1 cellular context compared by ENCODE assay signal in genomic region chr16:87853411-87854052, GRCh38.
TF ChIP-seq lines count a peak whose summit lies in the region.

No MANE protein-coding gene starts in this region.

TF ChIP-seq in HepG2, 621 proteins besides CTCF, POLR2A, EP300 and RAD21 (continued from another document and continues in another):
- TF ChIP-seq NFKB2 (CRISPR knock-in tag; IDR thresholded peaks at IDR 0.05; ENCODE audit: borderline replicate concordance) (peak; percentile 76; the same call in 1 of the 2 replicates), ATF7 (IDR thresholded peaks at IDR 0.05) (peak; percentile 66), ATF7 (CRISPR knock-in tag; IDR thresholded peaks at IDR 0.05) (peak; percentile 77; the same call in 1 of the 2 replicates), SMAD9 (CRISPR knock-in tag; IDR thresholded peaks at IDR 0.05) (no peak), ZNF232 (CRISPR knock-in tag; IDR thresholded peaks at IDR 0.05; ENCODE audit: borderline replicate concordance) (no peak), CREB3 (CRISPR knock-in tag; IDR thresholded peaks at IDR 0.05) (no peak), ZBTB42 (CRISPR knock-in tag; IDR thresholded peaks at IDR 0.05) (no peak; the same call in 1 of the 2 replicates), HDAC2 (CRISPR knock-in tag; IDR thresholded peaks at IDR 0.05) (peak; percentile 75), ZNF557 (CRISPR knock-in tag; IDR thresholded peaks at IDR 0.05) (no peak), ZFP36 (IDR thresholded peaks at IDR 0.05; ENCODE audit: borderline replicate concordance, low read depth, low read length, partially characterized antibody) (no peak), TRIM22 (IDR thresholded peaks at IDR 0.05) (no peak), ZMAT5 (CRISPR knock-in tag; IDR thresholded peaks at IDR 0.05; ENCODE audit: borderline replicate concordance, low read depth) (no peak), ZNF225 (CRISPR knock-in tag; IDR thresholded peaks at IDR 0.05) (peak; percentile 80; the same call in 1 of the 2 replicates), THAP9 (CRISPR knock-in tag; IDR thresholded peaks at IDR 0.05; ENCODE audit: borderline replicate concordance) (peak; percentile 57; the same call in 1 of the 2 replicates), ZNF766 (CRISPR knock-in tag; IDR thresholded peaks at IDR 0.05; ENCODE audit: borderline replicate concordance) (no peak; the same call in 1 of the 2 replicates), ARNTL (CRISPR knock-in tag; IDR thresholded peaks at IDR 0.05) (peak; percentile 68; the same call in 1 of the 2 replicates), RBM39 (IDR thresholded peaks at IDR 0.05; ENCODE audit: low read depth, low read length, poor library complexity, severe bottlenecking) (peak; percentile 85), CREB1 (IDR thresholded peaks at IDR 0.05) (peak; percentile 81), CREB1 (CRISPR knock-in tag; IDR thresholded peaks at IDR 0.05) (no peak; the same call in 1 of the 2 replicates), TSC22D2 (CRISPR knock-in tag; IDR thresholded peaks at IDR 0.05; ENCODE audit: borderline replicate concordance) (peak; percentile 70; the same call in 1 of the 2 replicates), SYNCRIP (IDR thresholded peaks at IDR 0.05; ENCODE audit: insufficient read depth, low read depth, low read length) (no peak), ZC3H13 (CRISPR knock-in tag; IDR thresholded peaks at IDR 0.05) (no peak), CHD2 (IDR thresholded peaks at IDR 0.05; ENCODE audit: low read depth, low read length) (no peak), XBP1 (CRISPR knock-in tag; IDR thresholded peaks at IDR 0.05) (no peak), GABPA (IDR thresholded peaks at IDR 0.05; ENCODE audit: low read depth, low read length) (no peak), GABPA (CRISPR knock-in tag; IDR thresholded peaks at IDR 0.05; ENCODE audit: low read depth) (no peak), LRRFIP1 (CRISPR knock-in tag; conservative IDR thresholded peaks at IDR 0.05) (no peak), ZNF777 (CRISPR knock-in tag; IDR thresholded peaks at IDR 0.05) (peak; percentile 75), PAX8 (CRISPR knock-in tag; IDR thresholded peaks at IDR 0.05; ENCODE audit: borderline replicate concordance) (peak; percentile 66; the same call in 1 of the 2 replicates), TAF1 (CRISPR knock-in tag; IDR thresholded peaks at IDR 0.05) (peak; percentile 70; the same call in 1 of the 2 replicates), MYNN (CRISPR knock-in tag; IDR thresholded peaks at IDR 0.05; ENCODE audit: low read depth) (no peak), ZNF275 (CRISPR knock-in tag; IDR thresholded peaks at IDR 0.05; ENCODE audit: borderline replicate concordance) (peak; percentile 95; the same call in 1 of the 2 replicates), NR2F1 (CRISPR knock-in tag; IDR thresholded peaks at IDR 0.05) (no peak; a peak in 1 of 4 replicates), ZBTB25 (CRISPR knock-in tag; IDR thresholded peaks at IDR 0.05) (no peak), ARID2 (CRISPR knock-in tag; IDR thresholded peaks at IDR 0.05; ENCODE audit: borderline replicate concordance) (no peak), FIP1L1 (IDR thresholded peaks at IDR 0.05; ENCODE audit: borderline replicate concordance, insufficient read depth, low read depth, low read length) (0 out of 2 replicates have a peak, but pooled peaks have one; percentile 33), SIN3A (IDR thresholded peaks at IDR 0.05; ENCODE audit: borderline replicate concordance, low read depth, low read length) (peak; percentile 87; the same call in 1 of the 2 replicates), NFIC (IDR thresholded peaks at IDR 0.05; ENCODE audit: low read length) (no peak), ZBTB21 (CRISPR knock-in tag; IDR thresholded peaks at IDR 0.05) (peak; percentile 92), HMG20A (CRISPR knock-in tag; IDR thresholded peaks at IDR 0.05; ENCODE audit: borderline replicate concordance) (no peak; the same call in 1 of the 2 replicates), ZNF839 (CRISPR knock-in tag; IDR thresholded peaks at IDR 0.05; ENCODE audit: borderline replicate concordance) (no peak; the same call in 1 of the 2 replicates), JARID2 (CRISPR knock-in tag; IDR thresholded peaks at IDR 0.05; ENCODE audit: insufficient replicate concordance) (no peak), TERF1 (CRISPR knock-in tag; IDR thresholded peaks at IDR 0.05) (no peak), ZNF629 (CRISPR knock-in tag; conservative IDR thresholded peaks at IDR 0.05) (0 out of 2 replicates have a peak, but pooled peaks have one; percentile 27), ZNF547 (CRISPR knock-in tag; IDR thresholded peaks at IDR 0.05) (peak; percentile 56; the same call in 1 of the 2 replicates), KMT2A (CRISPR knock-in tag; IDR thresholded peaks at IDR 0.05) (peak; percentile 91), ZSCAN12 (CRISPR knock-in tag; IDR thresholded peaks at IDR 0.05) (no peak), ZNF160 (CRISPR knock-in tag; IDR thresholded peaks at IDR 0.05) (0 out of 2 replicates have a peak, but pooled peaks have one; percentile 26), RBFOX2 (IDR thresholded peaks at IDR 0.05; ENCODE audit: low read depth, low read length) (peak; percentile 84), ZNF652 (CRISPR knock-in tag; IDR thresholded peaks at IDR 0.05; ENCODE audit: borderline replicate concordance, low read depth) (no peak), EED (CRISPR knock-in tag; IDR thresholded peaks at IDR 0.05) (no peak; the same call in 1 of the 2 replicates), ZNF710 (CRISPR knock-in tag; IDR thresholded peaks at IDR 0.05; ENCODE audit: borderline replicate concordance) (peak; percentile 79), ZNF746 (CRISPR knock-in tag; IDR thresholded peaks at IDR 0.05) (peak; percentile 80), GATAD2A (CRISPR knock-in tag; IDR thresholded peaks at IDR 0.05) (peak; percentile 84), SRSF9 (IDR thresholded peaks at IDR 0.05; ENCODE audit: borderline replicate concordance, insufficient read depth, low read depth, low read length, poor library complexity, severe bottlenecking) (no peak)
